In the genomic region with DNA sequence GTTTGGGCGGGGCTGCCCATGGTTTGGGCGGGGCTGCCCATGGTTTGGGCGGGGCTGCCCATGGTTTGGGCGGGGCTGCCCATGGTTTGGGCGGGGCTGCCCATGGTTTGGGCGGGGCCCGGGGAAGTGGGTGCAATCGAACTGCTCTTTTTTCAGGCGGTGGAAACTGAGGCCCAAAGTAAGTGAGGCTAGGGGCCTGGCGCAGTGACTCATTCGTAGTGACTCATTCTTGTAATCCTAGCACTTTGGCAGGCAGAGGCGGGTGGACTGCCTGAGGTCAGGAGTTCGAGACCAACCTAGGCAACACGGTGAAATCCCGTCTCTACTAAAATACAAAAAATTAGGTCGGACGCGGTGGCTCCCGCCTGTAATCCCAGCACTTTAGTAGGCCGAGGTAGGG, we compare ENCODE assay signal across 8 cellular contexts. TPM values are rescaled to one million over a fixed set of nuclear protein-coding genes. Genes with fewer than 3 reads are reported as not detected.
DNase-seq lines count a peak whose midpoint lies in the region; ATAC-seq, FAIRE-seq and TF ChIP-seq lines count a peak whose summit lies in the region.
"Not testable (repeated sequence)": the region's sequence is repeated elsewhere in the genome, so short reads cannot be mapped to it uniquely, and the experiment has no call there.

No MANE protein-coding gene starts in this region.

- intact Hi-C loops in activated B cell treated with CpG ODN at 0.5 μM for 24 hours (cut with micrococcal nuclease), result not testable (repeated sequence)
- intact Hi-C loops in HepG2 (cut with micrococcal nuclease; ENCODE audit: unreplicated experiment) (loop anchor here (5.0 kb wide), 2 partner anchors 153 to 188 kb away; partner anchors contain the start of gene UTP3), spleen (cut with DNase I; ENCODE audit: low total_unique reads) (loop anchor here (10.0 kb wide), 1 partner anchor 165 kb away; no protein-coding TSS in a partner anchor)

- not testable (repeated sequence) for FAIRE-seq in HepG2 (lab: Jason Lieb, UNC)

- TF ChIP-seq POLR2A in erythroblast (IDR thresholded peaks at IDR 0.05; ENCODE audit: low read length); HepG2 (IDR thresholded peaks at IDR 0.05; ENCODE audit: insufficient read depth in 1 of 2, low read depth in 2 of 2, low read length in 2 of 2); spleen (IDR thresholded peaks at IDR 0.05); suprapubic skin (IDR thresholded peaks at IDR 0.05): not testable (repeated sequence)

- H3K27me3 ChIP-seq in HepG2 (ENCODE audit: control insufficient read depth in 1 of 2, insufficient read depth in 2 of 2, low read length in 2 of 2); spleen (replicated peaks in 1 of 7); suprapubic skin: not testable (repeated sequence)

- H3K4me2 ChIP-seq in HepG2 (ENCODE audit: low read depth, low read length), result not testable (repeated sequence)

- not testable (repeated sequence) for H3K4me3 ChIP-seq in HepG2 (replicated peaks in 1 of 3; ENCODE audit: insufficient read depth in 1 of 3, low read depth in 2 of 3, low read length in 3 of 3)
- H3K4me3 ChIP-seq in spleen (peak overlapping the region in 4 of 8 donors; percentile 81 to 99 (median 96)), suprapubic skin (peak overlapping the region; percentile 100)

- TF ChIP-seq RAD21 in HepG2 (CRISPR knock-in tag; IDR thresholded peaks at IDR 0.05), result not testable (repeated sequence)

- BruUV-seq in HepG2 (replicated peaks; lab: Mats Ljungman, UMichigan), result not testable (repeated sequence)

- not testable (repeated sequence) for H3K27ac ChIP-seq in HepG2 (ENCODE audit: extremely low read length, insufficient read depth, low read length); suprapubic skin
- H3K27ac ChIP-seq in spleen, result peak overlapping the region in 6 of 8 donors; percentile 44 to 97 (median 96)

- CTCF ChIA-PET in activated B cell treated with CpG ODN at 0.5 μM for 24 hours (lab: Charles Lee), result interaction anchor here (1.4 to 2.2 kb wide), 3 partner anchors 62 to 164 kb away, joined by 4 to 11 read pairs (median 11); partner anchors contain the start of gene MOB1B
- CTCF ChIA-PET in HepG2 (lab: Yijun Ruan, JAX; ENCODE audit: low intra/inter-chr PET ratio, low total read pairs), result not testable (repeated sequence)

- DNase-seq in ELF-1 (ENCODE audit: low read depth, low spot score) (peak; percentile 81), NCI-H2227 (lab: John Stamatoyannopoulos, UW; ENCODE audit: unreplicated experiment) (peak; percentile 9), erythroblast (lab: John Stamatoyannopoulos, UW) (peak; percentile 52 to 65), HepG2 (ENCODE audit: low spot score) (peak; percentile 40), spleen (peak; percentile 91), suprapubic skin (ENCODE audit: low spot score in 2 of 2) (peak; percentile 82 to 83)
- not testable (repeated sequence) for DNase-seq in activated B cell treated with CpG ODN at 0.5 μM for 24 hours
- peak; percentile 74 for DNase-seq in activated naive CD4-positive, alpha-beta T cell treated with Interleukin-2 at 50 U/mL for 16 hours

- H3K4me1 Mint-ChIP-seq in activated B cell treated with CpG ODN at 0.5 μM for 24 hours, result peaks cover 68% of the 10 kb centered on the region

- H3K27me3 Mint-ChIP-seq in activated B cell treated with CpG ODN at 0.5 μM for 24 hours, result not testable (repeated sequence)

- peak overlapping the region; percentile 58 for H3K4me3 Mint-ChIP-seq in activated B cell treated with CpG ODN at 0.5 μM for 24 hours

- H3K36me3 Mint-ChIP-seq in activated B cell treated with CpG ODN at 0.5 μM for 24 hours (ENCODE audit: low read depth), result not testable (repeated sequence)

- H3K9me3 Mint-ChIP-seq in activated B cell treated with CpG ODN at 0.5 μM for 24 hours, result not testable (repeated sequence)

- in situ Hi-C loops in HepG2 (cut with HindIII; ENCODE audit: extremely low pct_ligation_motif_present, low pct_unique_long_range_greater_than_20kb), result loop anchor here (10.0 kb wide), 1 partner anchor 155 kb away; the partner anchor contains the start of gene DCK

- H3K36me3 ChIP-seq in HepG2 (replicated peaks in 1 of 2; ENCODE audit: control insufficient read depth in 1 of 2, insufficient read depth in 2 of 2, low read length in 2 of 2); spleen; suprapubic skin: not testable (repeated sequence)

- not testable (repeated sequence) for H3K9me3 ChIP-seq in HepG2 (ENCODE audit: low read length); spleen; suprapubic skin

- not testable (repeated sequence) for H2AFZ ChIP-seq in HepG2 (ENCODE audit: low read length)

- not testable (repeated sequence) for TF ChIP-seq CTCF in activated B cell treated with CpG ODN at 0.5 μM for 24 hours (IDR thresholded peaks at IDR 0.05); HepG2 (CRISPR knock-in tag; IDR thresholded peaks at IDR 0.05); spleen (IDR thresholded peaks at IDR 0.05 in 8 of 11, conservative IDR thresholded peaks at IDR 0.05 in 3 of 11); suprapubic skin (IDR thresholded peaks at IDR 0.05)

- 29% methylated on average over 12 of the region's 20 CpGs for WGBS in HepG2 (ENCODE audit: low lambda C conversion rate)
- 54 to 93% (median 72%) methylated on average over 12 to 19 of the region's 20 CpGs for WGBS in spleen, 5 donors
- 81% methylated on average over 10 of the region's 20 CpGs for WGBS in suprapubic skin

- ATAC-seq in activated B cell treated with CpG ODN at 0.5 μM for 24 hours (ENCODE audit: low read depth); HepG2: not testable (repeated sequence)

- peaks cover 25% of the 10 kb centered on the region for H4K20me1 ChIP-seq in HepG2 (ENCODE audit: insufficient read depth, low read length)

- H3K9ac ChIP-seq in HepG2 (ENCODE audit: insufficient read depth, low read depth, low read length), result not testable (repeated sequence)

- H3K79me2 ChIP-seq in HepG2 (ENCODE audit: insufficient read depth, low read length), result peaks cover 35% of the 10 kb centered on the region

- TF ChIP-seq EP300 in HepG2 (IDR thresholded peaks at IDR 0.05; ENCODE audit: low read depth in 2 of 2, low read length in 2 of 2); HepG2 (CRISPR knock-in tag; IDR thresholded peaks at IDR 0.05; ENCODE audit: borderline replicate concordance); suprapubic skin (IDR thresholded peaks at IDR 0.05): not testable (repeated sequence)

- peak overlapping the region; percentile 77 for H3K27ac Mint-ChIP-seq in activated B cell treated with CpG ODN at 0.5 μM for 24 hours

- POLR2A ChIA-PET in activated B cell treated with CpG ODN at 0.5 μM for 24 hours (lab: Charles Lee), result interaction anchor here (0.7 to 7.3 kb wide), 15 partner anchors 9 to 169 kb away, joined by 3 to 80 read pairs (median 9); partner anchors contain the start of genes DCK and MOB1B
- POLR2A ChIA-PET in HepG2 (lab: Yijun Ruan, JAX), result interaction anchor here (0.6 to 1.6 kb wide), 3 partner anchors 11 to 153 kb away, joined by 3 to 9 read pairs (median 7); partner anchors contain the start of genes DCK and MOB1B

- H3K4me1 ChIP-seq in HepG2 (ENCODE audit: insufficient read depth, low read length) (peaks cover 31% of the 10 kb centered on the region), spleen (peaks cover 14 to 55% (median 33%) of the 10 kb centered on the region in 6 donors), suprapubic skin (peaks cover 29% of the 10 kb centered on the region)

TF ChIP-seq in HepG2, 621 proteins besides CTCF, POLR2A, EP300 and RAD21 (continues in another document):
- TF ChIP-seq ADNP (CRISPR knock-in tag; IDR thresholded peaks at IDR 0.05), result peak; percentile 90
- TF ChIP-seq KDM1A (CRISPR knock-in tag; IDR thresholded peaks at IDR 0.05), result peak; percentile 45; the same call in 1 of the 2 replicates
- TF ChIP-seq ZMYM3 (CRISPR knock-in tag; IDR thresholded peaks at IDR 0.05), result peak; percentile 79
- 0 out of 2 replicates have a peak, but pooled peaks have one; percentile 22 for TF ChIP-seq JUND (CRISPR knock-in tag; IDR thresholded peaks at IDR 0.05)
- TF ChIP-seq SP1 (IDR thresholded peaks at IDR 0.05), result not testable (repeated sequence)
- peak; percentile 77 for TF ChIP-seq SP1 (CRISPR knock-in tag; IDR thresholded peaks at IDR 0.05)

RNA-seq across cellular contexts. Expression of gene GRSF1, which starts 0.4 kb away (rescaled TPM):
- 61.1 and 63.5 TPM in 2 replicates for total RNA-seq in activated B cell treated with CpG ODN at 0.5 μM for 24 hours
- total RNA-seq in HepG2 (2016; rRNA removed; fragmentation: Illumina TruSeq; extraction: Trizol), result 103 and 129 TPM in 2 replicates
- total RNA-seq in HepG2 (2016; cell fraction: cytosol; rRNA removed; fragmentation: Illumina TruSeq; extraction: Trizol; ENCODE audit: low read depth), result 14.7 and 16.8 TPM in 2 replicates
- 101 and 129 TPM in 2 replicates for total RNA-seq in HepG2 (2016; cell fraction: insoluble cytoplasmic fraction; rRNA removed; fragmentation: Illumina TruSeq; extraction: Trizol)
- total RNA-seq in HepG2 (2016; cell fraction: membrane; rRNA removed; fragmentation: Illumina TruSeq; extraction: Trizol), result 43.8 and 46.7 TPM in 2 replicates
- total RNA-seq in HepG2 (2016; cell fraction: nucleus; rRNA removed; fragmentation: Illumina TruSeq; extraction: Trizol), result 46.5 and 52.3 TPM in 2 replicates
- 48.3 and 66.5 TPM in 2 replicates for polyA plus RNA-seq in HepG2 (2011; rRNA removed)
- polyA plus RNA-seq in HepG2 (2011; cell fraction: cytosol; rRNA removed), result 27.0 and 38.1 TPM in 2 replicates
- 17.7 and 23.5 TPM in 2 replicates for polyA plus RNA-seq in HepG2 (2011; cell fraction: nucleus; rRNA removed)
- 44.1 and 52.7 TPM in 2 replicates for polyA plus RNA-seq in HepG2 (2012)
- polyA plus RNA-seq in HepG2 (2016; cell fraction: cytosol; fragmentation: Illumina TruSeq; extraction: Trizol; ENCODE audit: low read depth), result 10.1 and 11.7 TPM in 2 replicates
- polyA plus RNA-seq in HepG2 (2016; cell fraction: insoluble cytoplasmic fraction; fragmentation: Illumina TruSeq; extraction: Trizol; ENCODE audit: low read depth), result 120 and 122 TPM in 2 replicates
- 23.5 and 26.4 TPM in 2 replicates for polyA plus RNA-seq in HepG2 (2016; cell fraction: membrane; fragmentation: Illumina TruSeq; extraction: Trizol; ENCODE audit: low read depth)
- polyA plus RNA-seq in HepG2 (2016; cell fraction: nucleus; fragmentation: Illumina TruSeq; extraction: Trizol; ENCODE audit: insufficient read depth, low read depth), result 77.4 and 82.2 TPM in 2 replicates
- 15.2 and 22.8 TPM in 2 replicates for polyA minus RNA-seq in HepG2 (2011; rRNA and poly(A)+ RNA removed; ENCODE audit: low replicate concordance)
- 37.9 and 38.2 TPM in 2 replicates for polyA minus RNA-seq in HepG2 (2011; cell fraction: cytosol; rRNA and poly(A)+ RNA removed)
- 28.3 and 37.0 TPM in 2 replicates for polyA minus RNA-seq in HepG2 (2011; cell fraction: nucleus; rRNA and poly(A)+ RNA removed)
- total RNA-seq in spleen, result 10 to 100 TPM; 38.5 to 48.2 (median 40.2) TPM
- polyA plus RNA-seq in spleen, result 10 to 100 TPM; 31.1 to 37.6 (median 32.1) TPM
- total RNA-seq in suprapubic skin, result 10 to 100 TPM; 37.5 to 54.2 (median 46.7) TPM
